8 cellular contexts compared by ENCODE assay signal in the genomic region with DNA sequence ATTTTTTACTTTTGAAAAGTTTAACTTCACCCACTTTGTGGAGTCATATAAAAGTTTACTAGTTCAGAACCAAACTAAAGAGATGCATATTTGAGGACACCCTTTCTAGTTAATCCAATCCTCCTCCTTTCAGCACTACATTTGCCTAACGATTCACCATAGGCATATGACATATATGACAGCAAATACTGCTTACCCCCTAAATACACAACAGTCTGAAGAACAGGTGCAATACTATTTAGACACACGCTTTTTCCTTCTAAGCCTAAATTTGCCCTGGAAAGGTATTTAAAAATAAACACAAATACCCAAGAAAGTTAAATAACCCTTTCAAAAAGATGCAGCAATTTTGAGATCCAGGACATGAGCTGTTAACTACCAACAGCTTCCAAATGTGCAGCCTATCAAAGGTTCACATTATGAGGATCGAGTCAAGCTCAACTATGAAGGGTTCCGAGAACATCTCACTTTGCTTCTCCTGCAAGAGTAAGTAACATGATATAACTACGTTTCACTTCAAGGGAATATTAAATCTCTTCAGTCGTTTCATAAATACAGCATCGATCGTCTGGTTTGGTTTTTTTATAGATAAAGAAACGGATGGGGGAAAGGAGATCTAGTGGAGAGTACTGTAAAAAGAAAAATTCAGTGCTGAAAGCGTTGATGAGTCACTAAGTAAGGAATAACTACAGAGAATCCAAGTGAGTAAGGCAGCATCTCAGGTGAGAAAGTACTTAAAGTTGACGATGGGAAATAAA. TPM values are rescaled to one million over a fixed set of nuclear protein-coding genes. Genes with fewer than 3 reads are reported as not detected.
DNase-seq lines count a peak whose midpoint lies in the region; ATAC-seq and TF ChIP-seq lines count a peak whose summit lies in the region.

No MANE protein-coding gene starts in this region.

- no peaks in the 10 kb centered on the region for H3K9me3 ChIP-seq in A673 (ENCODE audit: low read depth, low read length, poor library complexity, severe bottlenecking)
- H3K9me3 ChIP-seq in HEK293 (ENCODE audit: control insufficient read depth, insufficient read depth, low read depth, low read length), result no peaks in the 10 kb centered on the region
- H3K9me3 ChIP-seq in adrenal gland (replicated peaks in 1 of 3), result no peaks in the 10 kb centered on the region

- 3 to 7% (median 4%) methylated on average over 11 of the region's 11 CpGs for WGBS in adrenal gland, 4 donors

- peak overlapping the region; percentile 99 for H3K27ac ChIP-seq in A673 (ENCODE audit: low read depth, low read length, poor library complexity, severe bottlenecking)
- peak overlapping the region; percentile 98 for H3K27ac ChIP-seq in HEK293 (ENCODE audit: extremely low read depth, low read depth, low read length)
- peak overlapping the region; percentile 94 to 100 (median 99) for H3K27ac ChIP-seq in adrenal gland
- H3K27ac ChIP-seq in temporal lobe (ENCODE audit: low read depth, low read length), result peak overlapping the region; percentile 78

- H3K27me3 ChIP-seq in A673 (replicated peaks; ENCODE audit: insufficient read depth, low read depth, low read length, poor library complexity) (no peaks in the 10 kb centered on the region), adrenal gland (no peaks in the 10 kb centered on the region)

- H3K36me3 ChIP-seq in A673 (ENCODE audit: insufficient read depth, low read length, poor library complexity, severe bottlenecking), result peaks cover 11% of the 10 kb centered on the region
- peaks cover 9 to 16% of the 10 kb centered on the region in 2 experiments; a peak in 2 of 3 replicates for H3K36me3 ChIP-seq in HEK293 (ENCODE audit: control insufficient read depth in 2 of 2, insufficient read depth in 1 of 2, low read length in 2 of 2)
- no peaks in the 10 kb centered on the region for H3K36me3 ChIP-seq in adrenal gland (replicated peaks in 1 of 2)

- no peak for ATAC-seq in GM21786 (IDR thresholded peaks at IDR 0.05; ENCODE audit: unreplicated experiment)

- TSS peak; percentile 34 for BruUV-seq in A673 (replicated peaks; lab: Mats Ljungman, UMichigan)

- H3K4me1 ChIP-seq in A673 (ENCODE audit: insufficient read depth, low read length, poor library complexity, severe bottlenecking) (peaks cover 17% of the 10 kb centered on the region), HEK293 (ENCODE audit: control insufficient read depth, insufficient read depth, low read length) (peaks cover 12% of the 10 kb centered on the region), adrenal gland (replicated peaks in 1 of 2) (peaks cover 0 to 36% of the 10 kb centered on the region in 2 donors)

- intact Hi-C loops in A673 (cut with micrococcal nuclease; ENCODE audit: unreplicated experiment) (no loop called here), adrenal gland (cut with DNase I) (loop anchor here (10.0 kb wide), 1 partner anchor 60 kb away; no protein-coding TSS in a partner anchor)

- no peak for TF ChIP-seq CTCF in A673 (conservative IDR thresholded peaks at IDR 0.05; ENCODE audit: low read depth, low read length)
- TF ChIP-seq CTCF in HEK293 (tag by site-specific recombination; IDR thresholded peaks at IDR 0.05), result no peak
- no peak for TF ChIP-seq CTCF in adrenal gland (IDR thresholded peaks at IDR 0.05)

- DNase-seq in A673 (ENCODE audit: low spot score), result no peak
- no peak for DNase-seq in adrenal gland
- peak; percentile 51 for DNase-seq in kidney tubule cell (ENCODE audit: low spot score)
- DNase-seq in HEK293T (ENCODE audit: extremely low spot score), result no peak
- no peak for DNase-seq in NCI-H1048 (lab: John Stamatoyannopoulos, UW)

- H3K4me3 ChIP-seq in A673 (ENCODE audit: low read depth, low read length, poor library complexity, severe bottlenecking), result peak overlapping the region; percentile 99
- H3K4me3 ChIP-seq in HEK293 (ENCODE audit: low read depth, low read length), result peak overlapping the region; percentile 100
- peak overlapping the region in 3 of 4 donors; percentile 94 to 99 (median 98) for H3K4me3 ChIP-seq in adrenal gland

- TF ChIP-seq POLR2A in adrenal gland (IDR thresholded peaks at IDR 0.05), result peak in 1 of 2 donors; percentile 31

- POLR2A ChIA-PET in A673 (lab: Charles Lee; ENCODE audit: low non-redundant PET), result interaction anchor here (0.6 to 0.7 kb wide), 2 partner anchors 41 to 73 kb away, joined by 3 read pairs; no protein-coding TSS in a partner anchor
- POLR2A ChIA-PET in HEK293 (lab: Yijun Ruan, JAX), result interaction anchor here (2.1 kb wide), 1 partner anchor 13 kb away, joined by 8 read pairs; no protein-coding TSS in a partner anchor
- POLR2A ChIA-PET in HEK293T (lab: Yijun Ruan, JAX), result interaction anchor here (1.5 to 2.1 kb wide), 5 partner anchors 14 to 44 kb away, joined by 3 to 10 read pairs (median 8); no protein-coding TSS in a partner anchor

- CTCF ChIA-PET in A673 (lab: Charles Lee), result no interaction called here
- CTCF ChIA-PET in HEK293 (lab: Yijun Ruan, JAX), result interaction anchor here (0.6 kb wide), 1 partner anchor 49 kb away, joined by 3 read pairs; no protein-coding TSS in a partner anchor
- CTCF ChIA-PET in HEK293T (lab: Yijun Ruan, JAX), result no interaction called here

TF ChIP-seq in HEK293, 187 proteins besides CTCF, POLR2A, EP300 and RAD21 (continues in another document):
- TF ChIP-seq, protein P1, sequence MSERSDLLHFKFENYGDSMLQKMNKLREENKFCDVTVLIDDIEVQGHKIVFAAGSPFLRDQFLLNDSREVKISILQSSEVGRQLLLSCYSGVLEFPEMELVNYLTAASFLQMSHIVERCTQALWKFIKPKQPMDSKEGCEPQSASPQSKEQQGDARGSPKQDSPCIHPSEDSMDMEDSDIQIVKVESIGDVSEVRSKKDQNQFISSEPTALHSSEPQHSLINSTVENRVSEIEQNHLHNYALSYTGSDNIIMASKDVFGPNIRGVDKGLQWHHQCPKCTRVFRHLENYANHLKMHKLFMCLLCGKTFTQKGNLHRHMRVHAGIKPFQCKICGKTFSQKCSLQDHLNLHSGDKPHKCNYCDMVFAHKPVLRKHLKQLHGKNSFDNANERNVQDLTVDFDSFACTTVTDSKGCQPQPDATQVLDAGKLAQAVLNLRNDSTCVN (tag by site-specific recombination; optimal IDR thresholded peaks at IDR 0.05), result no peak
- no peak for TF ChIP-seq ZNF791 (tag by site-specific recombination; IDR thresholded peaks at IDR 0.05)
- no peak for TF ChIP-seq ZNF560 (tag by site-specific recombination; IDR thresholded peaks at IDR 0.05; ENCODE audit: borderline replicate concordance)
- TF ChIP-seq SALL2 (tag by site-specific recombination; IDR thresholded peaks at IDR 0.05; ENCODE audit: borderline replicate concordance), result no peak
- no peak for TF ChIP-seq MEIS1 (CRISPR knock-in tag; IDR thresholded peaks at IDR 0.05; ENCODE audit: borderline replicate concordance)
- TF ChIP-seq SCRT1 (tag by site-specific recombination; IDR thresholded peaks at IDR 0.05; ENCODE audit: borderline replicate concordance), result no peak
- TF ChIP-seq ZBTB17 (tag by site-specific recombination; IDR thresholded peaks at IDR 0.05), result 0 out of 2 replicates have a peak, but pooled peaks have one; percentile 13
- no peak for TF ChIP-seq KLF8 (tag by site-specific recombination; IDR thresholded peaks at IDR 0.05)
- no peak for TF ChIP-seq ZBTB20 (tag by site-specific recombination; IDR thresholded peaks at IDR 0.05)
- no peak for TF ChIP-seq ZNF473 (tag by site-specific recombination; IDR thresholded peaks at IDR 0.05)
- peak; percentile 76 for TF ChIP-seq PRDM1 (tag by site-specific recombination; IDR thresholded peaks at IDR 0.05)

TF ChIP-seq in HEK293T, 16 proteins besides CTCF, POLR2A, EP300 and RAD21:
- TF ChIP-seq LEF1 (IDR thresholded peaks at IDR 0.05; ENCODE audit: borderline replicate concordance), result no peak
- TF ChIP-seq SUZ12 (IDR thresholded peaks at IDR 0.05), result no peak
- no peak for TF ChIP-seq FOXK2 (IDR thresholded peaks at IDR 0.05)
- no peak for TF ChIP-seq ELF4 (IDR thresholded peaks at IDR 0.05)
- no peak for TF ChIP-seq L3MBTL2 (conservative IDR thresholded peaks at IDR 0.05)
- TF ChIP-seq, protein P2, sequence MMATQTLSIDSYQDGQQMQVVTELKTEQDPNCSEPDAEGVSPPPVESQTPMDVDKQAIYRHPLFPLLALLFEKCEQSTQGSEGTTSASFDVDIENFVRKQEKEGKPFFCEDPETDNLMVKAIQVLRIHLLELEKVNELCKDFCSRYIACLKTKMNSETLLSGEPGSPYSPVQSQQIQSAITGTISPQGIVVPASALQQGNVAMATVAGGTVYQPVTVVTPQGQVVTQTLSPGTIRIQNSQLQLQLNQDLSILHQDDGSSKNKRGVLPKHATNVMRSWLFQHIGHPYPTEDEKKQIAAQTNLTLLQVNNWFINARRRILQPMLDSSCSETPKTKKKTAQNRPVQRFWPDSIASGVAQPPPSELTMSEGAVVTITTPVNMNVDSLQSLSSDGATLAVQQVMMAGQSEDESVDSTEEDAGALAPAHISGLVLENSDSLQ (IDR thresholded peaks at IDR 0.05), result no peak
- TF ChIP-seq HDGF (IDR thresholded peaks at IDR 0.05; ENCODE audit: borderline replicate concordance), result no peak
- no peak for TF ChIP-seq ARNT (IDR thresholded peaks at IDR 0.05)
- TF ChIP-seq BHLHE40 (IDR thresholded peaks at IDR 0.05; ENCODE audit: borderline replicate concordance), result no peak
- TF ChIP-seq NFRKB (IDR thresholded peaks at IDR 0.05), result no peak
- no peak for TF ChIP-seq ZNF384 (IDR thresholded peaks at IDR 0.05)
- TF ChIP-seq CTBP1 (IDR thresholded peaks at IDR 0.05; ENCODE audit: borderline replicate concordance), result no peak
- no peak for TF ChIP-seq TARDBP (IDR thresholded peaks at IDR 0.05)
- TF ChIP-seq FOXA1 (IDR thresholded peaks at IDR 0.05), result no peak
- TF ChIP-seq SP1 (IDR thresholded peaks at IDR 0.05), result no peak
- no peak for TF ChIP-seq FOXM1 (IDR thresholded peaks at IDR 0.05; ENCODE audit: borderline replicate concordance)

RNA-seq across cellular contexts. Expression of gene AP4S1, which starts 0.7 kb away (rescaled TPM):
- total RNA-seq in A673 (2021) (8.3 and 8.6 TPM in 2 replicates), adrenal gland (10 to 100 TPM in 2 of 8 donors, 1 to 10 TPM in 6; 4.4 to 20.6 (median 7.3) TPM), temporal lobe (19.9 TPM)
- 1 to 10 TPM; 4.6 to 9.7 (median 5.8) TPM for polyA plus RNA-seq in adrenal gland

RNA-seq across cellular contexts. Expression of gene STRN3, which starts 1.4 kb away (rescaled TPM):
- total RNA-seq in A673 (2021) (40.2 and 44.2 TPM in 2 replicates), adrenal gland (10 to 100 TPM; 17.1 to 48.2 (median 39.1) TPM), temporal lobe (74.3 TPM)
- 10 to 100 TPM; 11.0 to 34.3 (median 12.4) TPM for polyA plus RNA-seq in adrenal gland
